13 cellular contexts compared by ENCODE assay signal in genomic region chr21:46142581-46143473, GRCh38. TPM values are rescaled to one million over a fixed set of nuclear protein-coding genes. Genes with fewer than 3 reads are reported as not detected.
A peak's percentile ranks its signal among the peaks of the same experiment; 100 is the strongest.
DNase-seq lines count a peak whose midpoint lies in the region; ATAC-seq and TF ChIP-seq lines count a peak whose summit lies in the region.
"Had no signal": no experiment of that assay in that cellular context is flagged by ENCODE, and none has a peak within 500 bp of the region (broad histone marks: within the 10 kb centered on the region; RNA-seq: fewer than 3 reads in every experiment).

No MANE protein-coding gene starts in this region.

- peaks cover 2% of the 10 kb centered on the region; the same call in 1 of the 2 replicates for H3K4me1 ChIP-seq in BE2C
- no peaks in the 10 kb centered on the region for H3K4me1 ChIP-seq in H9 (ENCODE audit: insufficient read depth, low read length)
- H3K4me1 ChIP-seq: foreskin keratinocyte, prostate gland had no signal

- H3K4me3 Mint-ChIP-seq in H9 (peak overlapping the region in 1 of 2 experiments; percentile 65; a peak in 2 of 5 replicates), nephron progenitor cell (peak overlapping the region; percentile 52)
- no peak overlapping the region for H3K4me3 Mint-ChIP-seq in central memory CD8-positive, alpha-beta T cell

- H3K36me3 ChIP-seq in BE2C: no peaks in the 10 kb centered on the region
- H3K36me3 ChIP-seq: prostate gland had no signal

- H3K27ac Mint-ChIP-seq in H9 (peak overlapping the region in 2 of 3 experiments; percentile 69 to 81; a peak in 4 of 7 replicates), nephron progenitor cell (no peak overlapping the region)
- H3K27ac Mint-ChIP-seq in central memory CD8-positive, alpha-beta T cell (ENCODE audit: low read depth): peak overlapping the region; percentile 90

- H3K56ac ChIP-seq in H9 (ENCODE audit: insufficient read length, low read depth, low read length): no peak overlapping the region

- no peak overlapping the region for H4K91ac ChIP-seq in H9 (ENCODE audit: insufficient read length, low read depth, low read length)

- H4K5ac ChIP-seq in H9 (ENCODE audit: insufficient read length, low read depth, low read length): no peak overlapping the region

- H3K4me1 Mint-ChIP-seq in H9 (peaks cover 28 to 30% of the 10 kb centered on the region in 2 experiments), nephron progenitor cell (peaks cover 39% of the 10 kb centered on the region)
- H3K4me1 Mint-ChIP-seq in central memory CD8-positive, alpha-beta T cell: peaks cover 8% of the 10 kb centered on the region

- no peak for ATAC-seq in central memory CD8-positive, alpha-beta T cell (replicated peaks; ENCODE audit: extremely low read depth, poor library complexity, severe bottlenecking)
- ATAC-seq in GM19324 (IDR thresholded peaks at IDR 0.05; ENCODE audit: low FRiP score, unreplicated experiment) (no peak), HG03469 (IDR thresholded peaks at IDR 0.05; ENCODE audit: unreplicated experiment) (no peak), GM19463 (IDR thresholded peaks at IDR 0.05; ENCODE audit: unreplicated experiment) (no peak)

- WGBS in H9 (ENCODE audit: extremely low coverage, insufficient read length, low lambda C conversion rate): no CpG with 5 or more reads among the region's 21 CpGs

- no peak overlapping the region for H4K8ac ChIP-seq in H9 (replicated peaks; ENCODE audit: insufficient read length, low read depth, low read length)

- peak overlapping the region; percentile 11 for H2BK12ac ChIP-seq in H9 (ENCODE audit: insufficient read length, low read depth, low read length)

- no peak overlapping the region for H3K27ac ChIP-seq in H9 (ENCODE audit: insufficient read length, low read depth, low read length)
- H3K27ac ChIP-seq in caudate nucleus (ENCODE audit: low read depth, low read length): no peak overlapping the region
- H3K27ac ChIP-seq: foreskin keratinocyte had no signal

- H2BK20ac ChIP-seq in H9 (ENCODE audit: low read depth, low read length, poor library complexity, severe bottlenecking): no peak overlapping the region

- H3K4ac ChIP-seq in H9 (ENCODE audit: low read depth, low read length): no peak overlapping the region

- H3K27me3 Mint-ChIP-seq in H9 (ENCODE audit: low read depth): peaks cover 37% of the 10 kb centered on the region
- H3K27me3 Mint-ChIP-seq in central memory CD8-positive, alpha-beta T cell: peaks cover 14% of the 10 kb centered on the region
- peaks cover 29% of the 10 kb centered on the region for H3K27me3 Mint-ChIP-seq in nephron progenitor cell (ENCODE audit: low read depth, poor library complexity)

- H3K9ac ChIP-seq in H9 (ENCODE audit: extremely low read depth, insufficient read length, low read length): no peak overlapping the region

- H3K36me3 Mint-ChIP-seq in H9 (ENCODE audit: insufficient read depth in 1 of 3, low read depth in 3 of 3) (peaks cover 7 to 10% (median 8%) of the 10 kb centered on the region in 3 experiments; a peak in 5 of 7 replicates), nephron progenitor cell (ENCODE audit: low read depth) (peaks cover 11% of the 10 kb centered on the region)
- H3K36me3 Mint-ChIP-seq in central memory CD8-positive, alpha-beta T cell (ENCODE audit: insufficient read depth): peaks cover 4% of the 10 kb centered on the region

- peak overlapping the region; percentile 6 for H3K14ac ChIP-seq in H9 (ENCODE audit: insufficient read depth, low read length)

- peak overlapping the region; percentile 45 for H3K18ac ChIP-seq in H9 (ENCODE audit: insufficient read length, low read depth, low read length)

- no peak overlapping the region for H2BK120ac ChIP-seq in H9 (ENCODE audit: low read depth, low read length, poor library complexity, severe bottlenecking)

- H3K23ac ChIP-seq in H9 (ENCODE audit: insufficient read length, low read depth, low read length): no peak overlapping the region

- H3K9me3 ChIP-seq in BE2C: 0 out of 2 replicates have a peak, but pooled peaks cover 5% of the 10 kb centered on the region
- no peaks in the 10 kb centered on the region for H3K9me3 ChIP-seq in H9 (ENCODE audit: control insufficient read depth, low read depth, low read length)
- H3K9me3 ChIP-seq: prostate gland had no signal

- no peak for TF ChIP-seq CTCF in BE2C (IDR thresholded peaks at IDR 0.05; ENCODE audit: low read depth, low read length)
- no peak for TF ChIP-seq CTCF in H9 (conservative IDR thresholded peaks at IDR 0.05)
- TF ChIP-seq CTCF in nephron progenitor cell (IDR thresholded peaks at IDR 0.05): no peak

- H3K23me2 ChIP-seq in H9 (ENCODE audit: insufficient read length, low read depth, low read length, poor library complexity, severe bottlenecking): no peaks in the 10 kb centered on the region

- H3K9me3 Mint-ChIP-seq in H9 (peaks cover 5 to 6% of the 10 kb centered on the region in 2 experiments; a peak in 2 of 5 replicates), nephron progenitor cell (peaks cover 13% of the 10 kb centered on the region)
- no peaks in the 10 kb centered on the region for H3K9me3 Mint-ChIP-seq in central memory CD8-positive, alpha-beta T cell
- H3K9me3 Mint-ChIP-seq: activated T-helper 1 cell treated with anti-CD3 and anti-CD28 coated beads, Interleukin-12 subunit alpha, Interleukin-12 subunit beta, Interleukin-2, Interleukin-4 antibody, amounts not matched to agents 30 ng/mL and 10 ng/mL and 1 ng/mL, durations not matched to agents 14 hours and 24 hours and 36 hours; brain had no signal

- DNase-seq in BE2C (peak; percentile 63), H9 (no peak), nephron progenitor cell (no peak), caudate nucleus (lab: John Stamatoyannopoulos, UW) (no peak)
- no peak for DNase-seq in central memory CD8-positive, alpha-beta T cell (ENCODE audit: low spot score in 2 of 2)

- no peak overlapping the region for H2BK5ac ChIP-seq in H9 (ENCODE audit: insufficient read length, low read length)

- no peak overlapping the region for H2AK5ac ChIP-seq in H9 (ENCODE audit: insufficient read length, low read length)

- H3K27me3 ChIP-seq in BE2C (no peaks in the 10 kb centered on the region), H9 (ENCODE audit: insufficient read depth, low read length) (no peaks in the 10 kb centered on the region; the same call in 1 of the 2 replicates)

- H3K4me2 ChIP-seq in H9 (ENCODE audit: insufficient read depth, insufficient read length, low read length): peak overlapping the region; percentile 41

- H4K20me1 ChIP-seq in H9 (ENCODE audit: control insufficient read depth, insufficient read depth, insufficient read length): no peaks in the 10 kb centered on the region

- no peak overlapping the region for H3K4me3 ChIP-seq in BE2C (ENCODE audit: low read depth, low read length)

- no peak overlapping the region for H2AFZ ChIP-seq in H9 (ENCODE audit: low read length)

- H2BK15ac ChIP-seq in H9 (ENCODE audit: low read depth, low read length): no peak overlapping the region

- H3T11ph ChIP-seq in H9 (ENCODE audit: low read length): no peak overlapping the region

- no peaks in the 10 kb centered on the region for H3K79me1 ChIP-seq in H9 (ENCODE audit: insufficient read depth, low read depth, low read length, poor library complexity, severe bottlenecking)

- no peaks in the 10 kb centered on the region for H3K79me2 ChIP-seq in H9 (ENCODE audit: insufficient read depth, low read length)

RNA-seq across cellular contexts. Expression of gene FTCD, which starts 12.6 kb away (rescaled TPM):
- polyA plus RNA-seq in BE2C (2012; ENCODE audit: insufficient read depth, insufficient read length, low read depth): 3.1 TPM
- 6.7 and 6.8 TPM in 2 replicates for total RNA-seq in H9 (2021)
- total RNA-seq: foreskin keratinocyte, SK-MEL-5 had no signal
- polyA plus RNA-seq: foreskin keratinocyte had no signal

RNA-seq across cellular contexts. Expression of gene SPATC1L, which starts 41.4 kb away (rescaled TPM):
- polyA plus RNA-seq in BE2C (2012; ENCODE audit: insufficient read depth, insufficient read length, low read depth): 29.5 TPM
- total RNA-seq in H9 (2021): 32.8 and 36.0 TPM in 2 replicates

RNA-seq across cellular contexts. Expression of gene COL6A2, which starts 44.9 kb away (rescaled TPM):
- 14.8 TPM for polyA plus RNA-seq in BE2C (2012; ENCODE audit: insufficient read depth, insufficient read length, low read depth)
- 124 and 129 TPM in 2 replicates for total RNA-seq in H9 (2021)
